In the genomic region with DNA sequence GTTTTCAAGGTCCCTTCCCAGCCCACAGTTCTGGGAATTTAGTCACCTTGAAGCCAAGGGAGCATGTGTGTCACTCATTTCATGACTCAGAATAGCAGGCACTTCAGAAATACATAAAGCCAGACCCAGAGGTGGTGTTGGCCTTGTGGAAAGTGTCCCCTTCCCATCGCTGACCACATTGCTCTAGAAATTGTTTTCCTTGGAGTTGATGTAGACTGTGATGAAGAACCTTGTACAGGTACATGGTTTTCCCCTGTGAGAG, we compare ENCODE assay signal across 16 cellular contexts.
DNase-seq lines count a peak whose midpoint lies in the region; ATAC-seq, FAIRE-seq and TF ChIP-seq lines count a peak whose summit lies in the region.
"Had no signal": no experiment of that assay in that cellular context is flagged by ENCODE, and none has a peak within 500 bp of the region (broad histone marks: within the 10 kb centered on the region; RNA-seq: fewer than 3 reads in every experiment).

No MANE protein-coding gene starts in this region.

- no peak overlapping the region for H2BK12ac ChIP-seq in mesenchymal stem cell (ENCODE audit: low read length in 2 of 2)

- H4K91ac ChIP-seq in mesenchymal stem cell (ENCODE audit: low read length) = no peak overlapping the region

- H3K36me3 ChIP-seq in astrocyte (ENCODE audit: insufficient read depth, low read length) (no peaks in the 10 kb centered on the region), mesenchymal stem cell (ENCODE audit: control insufficient read depth in 1 of 2, insufficient read depth in 2 of 2, low read depth in 1 of 2, low read length in 2 of 2) (no peaks in the 10 kb centered on the region)
- H3K36me3 ChIP-seq: tibial nerve, WERI-Rb-1 had no signal

- no peak overlapping the region for H2BK5ac ChIP-seq in mesenchymal stem cell (ENCODE audit: low read depth, low read length, poor library complexity, severe bottlenecking)

- H3K9me3 ChIP-seq in astrocyte (ENCODE audit: insufficient read depth, low read depth, low read length) (no peaks in the 10 kb centered on the region), mesenchymal stem cell (ENCODE audit: control insufficient read depth, low read length) (no peaks in the 10 kb centered on the region)
- H3K9me3 ChIP-seq: tibial nerve had no signal

- H3K18ac ChIP-seq in mesenchymal stem cell (ENCODE audit: low read depth in 1 of 2, low read length in 2 of 2) = no peak overlapping the region

- H2AFZ ChIP-seq in astrocyte (ENCODE audit: low read depth, low read length) = no peak overlapping the region
- H2AFZ ChIP-seq in mesenchymal stem cell (ENCODE audit: low read depth, low read length) = no peak overlapping the region

- H3K4me2 ChIP-seq in astrocyte (ENCODE audit: low read length) = peak overlapping the region; percentile 71
- H3K4me2 ChIP-seq in mesenchymal stem cell (ENCODE audit: low read length, poor library complexity, severe bottlenecking) = no peak overlapping the region

- H4K20me1 ChIP-seq in astrocyte (ENCODE audit: insufficient read depth, low read length) = no peaks in the 10 kb centered on the region

- H4K8ac ChIP-seq in mesenchymal stem cell (ENCODE audit: low read length) = no peak overlapping the region

- no peak for FAIRE-seq in astrocyte (lab: Jason Lieb, UNC)
- FAIRE-seq: kidney had no signal

- H3K27me3 Mint-ChIP-seq in astrocyte (ENCODE audit: low read depth, unreplicated experiment) = no peaks in the 10 kb centered on the region

- no peaks in the 10 kb centered on the region for H3K79me2 ChIP-seq in astrocyte (ENCODE audit: insufficient read depth, low read length)

- H3K4me3 ChIP-seq in astrocyte (ENCODE audit: insufficient read depth, low read depth, low read length) = no peak overlapping the region
- peak overlapping the region in 1 of 2 experiments; percentile 74 for H3K4me3 ChIP-seq in mesenchymal stem cell (ENCODE audit: insufficient read depth in 1 of 2, low read depth in 1 of 2, low read length in 2 of 2)
- H3K4me3 ChIP-seq: tibial nerve had no signal

- no peaks in the 10 kb centered on the region for H3K79me1 ChIP-seq in mesenchymal stem cell (replicated peaks; ENCODE audit: low read length, poor library complexity, severe bottlenecking)

- H3K4me3 Mint-ChIP-seq in astrocyte (ENCODE audit: unreplicated experiment) = no peak overlapping the region
- H3K4me3 Mint-ChIP-seq: CD8-positive, alpha-beta T cell; neural crest cell had no signal

- H3K27ac ChIP-seq in astrocyte (ENCODE audit: low read depth, low read length) (no peak overlapping the region), mesenchymal stem cell (ENCODE audit: low read length, poor library complexity, severe bottlenecking) (no peak overlapping the region)
- H3K27ac ChIP-seq: tibial nerve, WERI-Rb-1 had no signal

- H3K27me3 ChIP-seq in astrocyte (ENCODE audit: insufficient read depth, low read length) (no peaks in the 10 kb centered on the region), mesenchymal stem cell (ENCODE audit: control insufficient read depth in 1 of 2, insufficient read depth in 1 of 2, low read length in 2 of 2) (no peaks in the 10 kb centered on the region)
- H3K27me3 ChIP-seq: tibial nerve had no signal

- H3K23ac ChIP-seq in mesenchymal stem cell (ENCODE audit: low read length in 2 of 2) = no peak overlapping the region

- no peak overlapping the region for H2BK120ac ChIP-seq in mesenchymal stem cell (ENCODE audit: low read depth, low read length)

- H3K4ac ChIP-seq in mesenchymal stem cell (ENCODE audit: low read depth in 1 of 2, low read length in 2 of 2) = no peak overlapping the region

- H2AK5ac ChIP-seq in mesenchymal stem cell (ENCODE audit: low read length, severe bottlenecking) = no peak overlapping the region

- peaks cover 13% of the 10 kb centered on the region for H3K4me1 Mint-ChIP-seq in astrocyte (ENCODE audit: low read depth, unreplicated experiment)

- ATAC-seq in GM19452 (IDR thresholded peaks at IDR 0.05; ENCODE audit: unreplicated experiment) = no peak
- ATAC-seq: CD8-positive, alpha-beta T cell; HCT116 had no signal

- H3K36me3 Mint-ChIP-seq in astrocyte (ENCODE audit: low read depth, unreplicated experiment) = no peaks in the 10 kb centered on the region
- H3K36me3 Mint-ChIP-seq: CD8-positive, alpha-beta T cell had no signal

- H3K9ac ChIP-seq in astrocyte (ENCODE audit: low read length) (peak overlapping the region; percentile 26), mesenchymal stem cell (ENCODE audit: low read length) (peak overlapping the region; percentile 68)

- peaks cover 9% of the 10 kb centered on the region for H3K4me1 ChIP-seq in astrocyte (ENCODE audit: insufficient read depth, low read length)
- H3K4me1 ChIP-seq in mesenchymal stem cell (ENCODE audit: control insufficient read depth, insufficient read depth, low read depth, low read length) = no peaks in the 10 kb centered on the region

- H2BK15ac ChIP-seq in mesenchymal stem cell (ENCODE audit: low read depth, poor library complexity, severe bottlenecking) = no peak overlapping the region

- no peak for TF ChIP-seq CTCF in astrocyte (IDR thresholded peaks at IDR 0.05; ENCODE audit: insufficient read depth, low read depth, low read length)

- no peak overlapping the region for H3K27ac Mint-ChIP-seq in astrocyte (ENCODE audit: unreplicated experiment)
- H3K27ac Mint-ChIP-seq: CD8-positive, alpha-beta T cell had no signal

- peak; percentile 10 for DNase-seq in stimulated activated naive CD4-positive, alpha-beta T cell treated with Interleukin-2 at 50 U/mL for 16 hours (lab: John Stamatoyannopoulos, UW)
- DNase-seq in stimulated activated naive CD4-positive, alpha-beta T cell (lab: John Stamatoyannopoulos, UW) = no peak
- DNase-seq in astrocyte (ENCODE audit: low read depth) (peak; percentile 29), mesenchymal stem cell (no peak), GOT3 (lab: John Stamatoyannopoulos, UW) (no peak), NCI-H146 treated with DMSO at 0.1 percent for 48 hours (lab: John Stamatoyannopoulos, UW; ENCODE audit: unreplicated experiment) (no peak), ecto neural progenitor cell (ENCODE audit: low spot score) (no peak)
- DNase-seq: CD8-positive, alpha-beta T cell; Kasumi-1; kidney; NCI-H2227 treated with DMSO at 0.1 percent for 48 hours; WERI-Rb-1 had no signal

- H3K14ac ChIP-seq in mesenchymal stem cell (ENCODE audit: low read length in 2 of 2) = no peak overlapping the region

- WGBS in mesenchymal stem cell = 100% methylated on average over 1 of the region's 1 CpG

- peaks cover 2% of the 10 kb centered on the region for H3K9me3 Mint-ChIP-seq in astrocyte (ENCODE audit: unreplicated experiment)
- H3K9me3 Mint-ChIP-seq: CD8-positive, alpha-beta T cell had no signal

Comparison
In these comparisons a context has a peak if more than half of its experiments do, and no peak if none do; other contexts are left out.
1. DNase-seq: peak in stimulated activated naive CD4-positive, alpha-beta T cell treated with Interleukin-2 at 50 U/mL for 16 hours (single experiment) and astrocyte (single experiment); none in stimulated activated naive CD4-positive, alpha-beta T cell (0 of 6), mesenchymal stem cell (single experiment), GOT3 (single experiment), NCI-H146 treated with DMSO at 0.1 percent for 48 hours (single experiment) and ecto neural progenitor cell (single experiment).